ENCODE assay signal across 12 cellular contexts in genomic region chr4:168868044-168868855, GRCh38.
DNase-seq lines count a peak whose midpoint lies in the region; ATAC-seq and TF ChIP-seq lines count a peak whose summit lies in the region.
"Had no signal": no experiment of that assay in that cellular context is flagged by ENCODE, and none has a peak within 500 bp of the region (broad histone marks: within the 10 kb centered on the region; RNA-seq: fewer than 3 reads in every experiment).

No MANE protein-coding gene starts in this region.

- H3K27me3 ChIP-seq in cardiac muscle cell (no peaks in the 10 kb centered on the region), breast epithelium (no peaks in the 10 kb centered on the region), kidney epithelial cell (ENCODE audit: control insufficient read depth, insufficient read depth, low read length) (no peaks in the 10 kb centered on the region), uterus (no peaks in the 10 kb centered on the region)
- H3K27me3 ChIP-seq: BLaER1, neural progenitor cell had no signal

- no peak for ATAC-seq in left cardiac atrium
- ATAC-seq: HCT116 had no signal

- H3K4me1 ChIP-seq in cardiac muscle cell (ENCODE audit: low read depth) (peaks cover 12% of the 10 kb centered on the region), breast epithelium (peaks cover 0 to 4% of the 10 kb centered on the region in 2 donors), uterus (peaks cover 10 to 13% of the 10 kb centered on the region in 2 donors)
- H3K4me1 ChIP-seq: BLaER1, neural progenitor cell had no signal

- no peak for TF ChIP-seq POLR2A in breast epithelium (IDR thresholded peaks at IDR 0.05)
- TF ChIP-seq POLR2A in uterus (IDR thresholded peaks at IDR 0.05): no peak

- DNase-seq in cardiac muscle cell (ENCODE audit: low read depth in 1 of 2, low spot score in 1 of 2) (peak in 1 of 2 donors; percentile 82), left cardiac atrium (no peak), breast epithelium (ENCODE audit: low spot score in 2 of 2) (no peak), kidney epithelial cell (ENCODE audit: low read depth) (peak; percentile 52), uterus (no peak), T-helper 9 cell (no peak), mucosa of gallbladder (ENCODE audit: low spot score) (no peak)
- DNase-seq in stimulated activated CD4-positive, alpha-beta T cell treated with anti-CD3 and anti-CD28 coated beads, Interleukin-4, amount 100 ng/mL, for 1 hour: no peak
- DNase-seq: endodermal cell had no signal

- intact Hi-C loops in left cardiac atrium (cut with DNase I) (no loop called here), breast epithelium (cut with DNase I; ENCODE audit: low total_unique reads) (no loop called here), uterus (cut with DNase I; ENCODE audit: low total_unique reads) (no loop called here)

- H3K4me3 ChIP-seq in cardiac muscle cell (no peak overlapping the region), breast epithelium (no peak overlapping the region), kidney epithelial cell (ENCODE audit: low read depth, low read length) (no peak overlapping the region), uterus (no peak overlapping the region)
- H3K4me3 ChIP-seq: BLaER1, neural progenitor cell had no signal

- H3K36me3 ChIP-seq in cardiac muscle cell (no peaks in the 10 kb centered on the region), breast epithelium (no peaks in the 10 kb centered on the region), kidney epithelial cell (ENCODE audit: control insufficient read depth, insufficient read depth, low read length) (peaks cover 1% of the 10 kb centered on the region), uterus (no peaks in the 10 kb centered on the region)
- H3K36me3 ChIP-seq: BLaER1, neural progenitor cell had no signal

- TF ChIP-seq CTCF in cardiac muscle cell (IDR thresholded peaks at IDR 0.05; ENCODE audit: low read depth, low read length) (no peak), breast epithelium (IDR thresholded peaks at IDR 0.05) (no peak), kidney epithelial cell (IDR thresholded peaks at IDR 0.05; ENCODE audit: insufficient read depth, low read length, poor library complexity, severe bottlenecking) (no peak), uterus (IDR thresholded peaks at IDR 0.05) (no peak)

- H3K9me3 ChIP-seq in cardiac muscle cell (ENCODE audit: low read depth): no peaks in the 10 kb centered on the region
- H3K9me3 ChIP-seq in breast epithelium: no peaks in the 10 kb centered on the region
- no peaks in the 10 kb centered on the region for H3K9me3 ChIP-seq in uterus
- H3K9me3 ChIP-seq: BLaER1 had no signal

- H3K27ac ChIP-seq in cardiac muscle cell (peak overlapping the region; percentile 61), breast epithelium (peak overlapping the region; percentile 52 to 54), uterus (peak overlapping the region; percentile 40 to 82)
- H3K27ac ChIP-seq: BLaER1, neural progenitor cell had no signal
